ENCODE assay signal across 8 cellular contexts in the genomic region with DNA sequence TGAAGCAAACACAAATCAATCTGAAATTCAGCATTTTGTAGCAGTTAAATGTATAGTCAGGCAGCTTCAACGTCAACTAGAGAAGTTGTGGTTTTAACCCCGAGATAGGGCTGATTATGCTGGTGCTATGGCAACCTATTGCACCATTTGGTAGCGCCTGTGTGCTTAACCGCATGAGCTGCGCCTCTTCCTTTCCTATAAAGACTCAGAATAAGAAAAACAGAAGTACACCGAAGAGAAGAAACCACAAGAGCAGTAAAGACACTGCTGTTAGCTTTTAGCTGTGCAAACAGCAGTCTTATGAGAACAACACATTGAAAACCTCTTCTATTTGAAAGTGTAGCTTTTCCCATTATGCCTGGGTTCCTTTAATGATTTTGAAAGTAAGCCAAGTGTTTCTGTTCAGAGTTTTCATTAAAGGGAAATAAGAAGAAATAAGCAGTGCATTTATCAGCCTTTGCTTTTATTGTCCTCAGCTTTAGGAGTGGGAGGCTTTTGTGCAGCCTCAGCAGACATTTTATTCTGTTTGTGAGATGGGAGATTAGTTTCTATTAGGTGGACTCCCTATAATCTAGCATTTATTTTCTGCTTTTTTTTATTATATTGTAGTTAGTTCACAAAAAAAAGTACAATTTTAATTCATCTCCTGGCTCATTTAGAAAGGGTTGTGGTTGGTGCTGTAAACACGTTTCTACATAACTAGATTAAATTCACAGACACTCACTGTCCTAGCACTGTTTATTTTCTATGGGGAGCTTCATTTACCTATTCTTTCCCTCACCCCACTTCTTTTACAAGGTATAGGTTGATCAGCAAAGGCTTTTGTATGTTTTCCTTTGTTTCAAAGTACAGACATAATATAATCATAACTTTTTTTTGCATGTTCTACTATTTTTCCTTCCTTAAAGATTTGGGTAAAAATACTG. TPM values are rescaled to one million over a fixed set of nuclear protein-coding genes. Genes with fewer than 3 reads are reported as not detected.
A peak's percentile ranks its signal among the peaks of the same experiment; 100 is the strongest.
DNase-seq lines count a peak whose midpoint lies in the region; ATAC-seq and TF ChIP-seq lines count a peak whose summit lies in the region.

No MANE protein-coding gene starts in this region.

- peak overlapping the region; percentile 99 for H3K27ac Mint-ChIP-seq in activated naive CD4-positive, alpha-beta T cell treated with anti-CD3 and anti-CD28 coated beads for 36 hours

- intact Hi-C loops in activated naive CD4-positive, alpha-beta T cell treated with anti-CD3 and anti-CD28 coated beads for 36 hours (cut with micrococcal nuclease): loop anchor here (1.0 to 10.0 kb wide), 16 partner anchors 9 to 907 kb away; partner anchors contain the start of gene DENND1B
- intact Hi-C loops in cardiac septum (cut with DNase I): no loop called here
- intact Hi-C loops in gastrocnemius medialis (cut with DNase I; ENCODE audit: low total_unique reads): no loop called here

- CTCF ChIA-PET in activated naive CD4-positive, alpha-beta T cell treated with anti-CD3 and anti-CD28 coated beads for 36 hours (lab: Charles Lee): interaction anchor here (0.7 to 2.8 kb wide), 9 partner anchors 9 to 161 kb away, joined by 3 to 10 read pairs (median 4); no protein-coding TSS in a partner anchor

- H3K36me3 Mint-ChIP-seq in activated naive CD4-positive, alpha-beta T cell treated with anti-CD3 and anti-CD28 coated beads for 36 hours (ENCODE audit: low read depth): peaks cover 52% of the 10 kb centered on the region

- no peaks in the 10 kb centered on the region for H3K27me3 ChIP-seq in gastrocnemius medialis

- TF ChIP-seq CTCF in gastrocnemius medialis (IDR thresholded peaks at IDR 0.05 in 4 of 5, conservative IDR thresholded peaks at IDR 0.05 in 1 of 5): no peak

- H3K27me3 Mint-ChIP-seq in activated naive CD4-positive, alpha-beta T cell treated with anti-CD3 and anti-CD28 coated beads for 36 hours (ENCODE audit: low read depth): no peaks in the 10 kb centered on the region

- H3K9me3 ChIP-seq in gastrocnemius medialis: no peaks in the 10 kb centered on the region

- H3K4me1 Mint-ChIP-seq in activated naive CD4-positive, alpha-beta T cell treated with anti-CD3 and anti-CD28 coated beads for 36 hours (ENCODE audit: low read depth): peaks cover 86% of the 10 kb centered on the region

- no peak overlapping the region for H3K4me3 ChIP-seq in gastrocnemius medialis

- no peaks in the 10 kb centered on the region for H3K9me3 Mint-ChIP-seq in activated naive CD4-positive, alpha-beta T cell treated with anti-CD3 and anti-CD28 coated beads for 36 hours

- no peak overlapping the region for H3K27ac ChIP-seq in gastrocnemius medialis

- H3K36me3 ChIP-seq in gastrocnemius medialis: no peaks in the 10 kb centered on the region

- in situ Hi-C loops in gastrocnemius medialis (cut with MboI; ENCODE audit: low sequenced_read_pairs in 4 of 4): no loop called here

- H3K4me3 Mint-ChIP-seq in activated naive CD4-positive, alpha-beta T cell treated with anti-CD3 and anti-CD28 coated beads for 36 hours: peak overlapping the region; percentile 61

- no peaks in the 10 kb centered on the region for H3K4me1 ChIP-seq in gastrocnemius medialis

- DNase-seq in EH (ENCODE audit: low read depth) (peak; percentile 97), HUDEP-2 (lab: John Stamatoyannopoulos, UW; ENCODE audit: unreplicated experiment in 76 of 76) (peak in 71 of 76 experiments; percentile 12 to 93 (median 68)), SIG-M5 treated with dmso at 0.1 percent for 504 hours (lab: John Stamatoyannopoulos, UW; ENCODE audit: unreplicated experiment) (peak; percentile 100), cardiac septum (ENCODE audit: low spot score) (peak; percentile 87), gastrocnemius medialis (peak; percentile 15 to 38), epidermal melanocyte (ENCODE audit: insufficient read length, low spot score) (no peak)
- DNase-seq in activated naive CD4-positive, alpha-beta T cell treated with anti-CD3 and anti-CD28 coated beads for 36 hours: peak; percentile 86

- ATAC-seq in GM21528 (IDR thresholded peaks at IDR 0.05; ENCODE audit: low FRiP score, unreplicated experiment) (peak; percentile 97), gastrocnemius medialis (peak; percentile 58 to 60)

- TF ChIP-seq POLR2A in gastrocnemius medialis (IDR thresholded peaks at IDR 0.05): no peak

RNA-seq across cellular contexts. Expression of gene PTPRC, which starts 43.3 kb away (rescaled TPM):
- total RNA-seq in activated naive CD4-positive, alpha-beta T cell treated with anti-CD3 and anti-CD28 coated beads for 36 hours: 100 to 1,000 TPM; 689 to 714 TPM
- total RNA-seq in cardiac septum: 11.4 TPM
- total RNA-seq in gastrocnemius medialis: 10 to 100 TPM in 1 of 4 donors, 1 to 10 TPM in 3; 1.7 to 10.4 (median 5.3) TPM

Comparison
In these comparisons a context has a peak if more than half of its experiments do, and no peak if none do; other contexts are left out.
1. RNA of gene PTPRC, which starts 43.3 kb away (total RNA-seq): 689 to 714 TPM in activated naive CD4-positive, alpha-beta T cell treated with anti-CD3 and anti-CD28 coated beads for 36 hours; 11.4 TPM in cardiac septum (single experiment) and 1.7 to 10.4 TPM in gastrocnemius medialis; every median in the first group is over 10 times any median in the second.